ENCODE assay signal across 11 cellular contexts in genomic region chr17:74772071-74772470, GRCh38. TPM values are rescaled to one million over a fixed set of nuclear protein-coding genes. Genes with fewer than 3 reads are reported as not detected.
"Had no signal": no experiment of that assay in that cellular context is flagged by ENCODE, and none has a peak within 500 bp of the region (broad histone marks: within the 10 kb centered on the region; RNA-seq: fewer than 3 reads in every experiment).

No MANE protein-coding gene starts in this region.

- H3K4me3 ChIP-seq: SJSA1, skin epidermis, transverse colon had no signal

- H3K27ac ChIP-seq: SJSA1, skin epidermis, transverse colon had no signal

- H3K27me3 ChIP-seq: SJSA1, transverse colon had no signal

- DNase-seq: activated CD4-positive, CD25-positive, alpha-beta regulatory T cell; effector CD4-positive, alpha-beta T cell; foreskin melanocyte; head of caudate nucleus; substantia nigra; transverse colon had no signal

- H3K9me3 ChIP-seq: SJSA1, transverse colon had no signal

RNA-seq across cellular contexts. Expression of gene RAB37, which starts 35.0 kb away (rescaled TPM):
- polyA plus RNA-seq: neural cell had no signal

RNA-seq across cellular contexts. Expression of gene CD300LF, which starts 59.3 kb away (rescaled TPM):
- total RNA-seq: astrocyte, lung microvascular endothelial cell, SJSA1 had no signal
- polyA plus RNA-seq: neural cell had no signal
